ENCODE assay signal across 8 cellular contexts in genomic region chr16:66608241-66609138, GRCh38. TPM values are rescaled to one million over a fixed set of nuclear protein-coding genes. Genes with fewer than 3 reads are reported as not detected.
DNase-seq lines count a peak whose midpoint lies in the region; ATAC-seq, FAIRE-seq and TF ChIP-seq lines count a peak whose summit lies in the region.

No MANE protein-coding gene starts in this region.

- H3K4me3 Mint-ChIP-seq in CD8-positive, alpha-beta T cell, result no peak overlapping the region
- peak overlapping the region; percentile 27 for H3K4me3 Mint-ChIP-seq in astrocyte (ENCODE audit: unreplicated experiment)

- H4K20me1 ChIP-seq in astrocyte (ENCODE audit: insufficient read depth, low read length), result peaks cover 67% of the 10 kb centered on the region

- TF ChIP-seq CTCF in CD8-positive, alpha-beta T cell (IDR thresholded peaks at IDR 0.05), result peak; percentile 85
- TF ChIP-seq CTCF in astrocyte (IDR thresholded peaks at IDR 0.05; ENCODE audit: insufficient read depth, low read depth, low read length), result peak; percentile 94

- H3K4me1 ChIP-seq in CD8-positive, alpha-beta T cell (ENCODE audit: insufficient read depth, low read length), result peaks cover 24% of the 10 kb centered on the region
- peaks cover 31% of the 10 kb centered on the region for H3K4me1 ChIP-seq in astrocyte (ENCODE audit: insufficient read depth, low read length)

- intact Hi-C loops in CD8-positive, alpha-beta T cell (cut with DNase I, micrococcal nuclease), result loop anchor here in 1 of 2 experiments (5.0 kb wide), 3 partner anchors 131 to 259 kb away; partner anchors contain the start of gene DYNC1LI2

- H3K27ac Mint-ChIP-seq in CD8-positive, alpha-beta T cell, result peak overlapping the region; percentile 60
- H3K27ac Mint-ChIP-seq in astrocyte (ENCODE audit: unreplicated experiment), result no peak overlapping the region

- H3K4me2 ChIP-seq in astrocyte (ENCODE audit: low read length), result peak overlapping the region; percentile 59

- peaks cover 44% of the 10 kb centered on the region for H3K36me3 Mint-ChIP-seq in CD8-positive, alpha-beta T cell
- peaks cover 16% of the 10 kb centered on the region for H3K36me3 Mint-ChIP-seq in astrocyte (ENCODE audit: low read depth, unreplicated experiment)

- no peak for FAIRE-seq in astrocyte (lab: Jason Lieb, UNC)

- H3K4me3 ChIP-seq in CD8-positive, alpha-beta T cell (ENCODE audit: low read depth, low read length), result no peak overlapping the region
- H3K4me3 ChIP-seq in astrocyte (ENCODE audit: insufficient read depth, low read depth, low read length) (no peak overlapping the region), skeletal muscle cell (ENCODE audit: low read depth, low read length) (no peak overlapping the region)

- H3K9me3 Mint-ChIP-seq in CD8-positive, alpha-beta T cell, result no peaks in the 10 kb centered on the region
- H3K9me3 Mint-ChIP-seq in astrocyte (ENCODE audit: unreplicated experiment), result no peaks in the 10 kb centered on the region

- POLR2A ChIA-PET in CD8-positive, alpha-beta T cell (lab: Charles Lee), result interaction anchor here (0.6 to 1.8 kb wide), 5 partner anchors 30 to 130 kb away, joined by 3 to 4 read pairs (median 3); partner anchors contain the start of genes CKLF and CMTM2

- H3K79me2 ChIP-seq in astrocyte (ENCODE audit: insufficient read depth, low read length), result peaks cover 48% of the 10 kb centered on the region

- H3K9ac ChIP-seq in astrocyte (ENCODE audit: low read length), result peak overlapping the region; percentile 29

- H2AFZ ChIP-seq in astrocyte (ENCODE audit: low read depth, low read length), result no peak overlapping the region

- peak; percentile 66 to 88 (median 80) for DNase-seq in CD8-positive, alpha-beta T cell
- DNase-seq in NCI-H1105 (lab: John Stamatoyannopoulos, UW) (peak; percentile 43), T-helper 9 cell (peak; percentile 81), astrocyte (ENCODE audit: low read depth) (peak; percentile 85), hippocampal formation (lab: John Stamatoyannopoulos, UW) (peak; percentile 46 to 65), skeletal muscle cell (ENCODE audit: low read depth) (peak; percentile 45)

- H3K4me1 Mint-ChIP-seq in CD8-positive, alpha-beta T cell (ENCODE audit: low read depth), result peaks cover 35% of the 10 kb centered on the region
- H3K4me1 Mint-ChIP-seq in astrocyte (ENCODE audit: low read depth, unreplicated experiment), result peaks cover 12% of the 10 kb centered on the region

- peak; percentile 29 for ATAC-seq in CD8-positive, alpha-beta T cell
- ATAC-seq in GM21717 (IDR thresholded peaks at IDR 0.05; ENCODE audit: unreplicated experiment) (peak; percentile 54), GM19397 (IDR thresholded peaks at IDR 0.05; ENCODE audit: unreplicated experiment) (no peak)

- H3K27ac ChIP-seq in CD8-positive, alpha-beta T cell (ENCODE audit: low read depth, low read length), result no peak overlapping the region
- H3K27ac ChIP-seq in astrocyte (ENCODE audit: low read depth, low read length), result peak overlapping the region; percentile 17

- H3K27me3 ChIP-seq in CD8-positive, alpha-beta T cell (ENCODE audit: insufficient read depth, low read length), result no peaks in the 10 kb centered on the region
- H3K27me3 ChIP-seq in astrocyte (ENCODE audit: insufficient read depth, low read length), result no peaks in the 10 kb centered on the region

- CTCF ChIA-PET in CD8-positive, alpha-beta T cell (lab: Charles Lee), result interaction anchor here (0.6 to 4.0 kb wide), 38 partner anchors 8 to 275 kb away, joined by 3 to 25 read pairs (median 4); partner anchors contain the start of genes CKLF, CMTM2 and DYNC1LI2

- no peaks in the 10 kb centered on the region for H3K9me3 ChIP-seq in CD8-positive, alpha-beta T cell (ENCODE audit: low read length)
- no peaks in the 10 kb centered on the region for H3K9me3 ChIP-seq in astrocyte (ENCODE audit: insufficient read depth, low read depth, low read length)

- H3K36me3 ChIP-seq in CD8-positive, alpha-beta T cell (ENCODE audit: insufficient read depth, low read length), result peaks cover 36% of the 10 kb centered on the region
- peaks cover 25% of the 10 kb centered on the region for H3K36me3 ChIP-seq in astrocyte (ENCODE audit: insufficient read depth, low read length)

- no peaks in the 10 kb centered on the region for H3K27me3 Mint-ChIP-seq in CD8-positive, alpha-beta T cell (ENCODE audit: low read depth)
- no peaks in the 10 kb centered on the region for H3K27me3 Mint-ChIP-seq in astrocyte (ENCODE audit: low read depth, unreplicated experiment)

RNA-seq across cellular contexts. Expression of gene CMTM3, which starts 4.0 kb away (rescaled TPM):
- total RNA-seq in CD8-positive, alpha-beta T cell, result 10 to 100 TPM; 40.0 to 40.6 TPM
- 62.0 and 62.4 TPM in 2 replicates for total RNA-seq in astrocyte

RNA-seq across cellular contexts. Expression of gene CMTM2, which starts 29.2 kb away (rescaled TPM):
- not detected for total RNA-seq in CD8-positive, alpha-beta T cell
- total RNA-seq in astrocyte, result not detected in 2 replicates

RNA-seq across cellular contexts. Expression of gene CMTM1, which starts 42.3 kb away (rescaled TPM):
- under 1 TPM in 1 of 2 experiments, not detected in 1; 0.61 TPM for total RNA-seq in CD8-positive, alpha-beta T cell
- 2.7 and 6.4 TPM in 2 replicates for total RNA-seq in astrocyte

RNA-seq across cellular contexts. Expression of gene CKLF, which starts 56.1 kb away (rescaled TPM):
- total RNA-seq in CD8-positive, alpha-beta T cell, result 10 to 100 TPM in 1 of 2 experiments, 1 to 10 TPM in 1; 7.9 to 11.1 TPM
- total RNA-seq in astrocyte, result 24.5 and 27.9 TPM in 2 replicates

RNA-seq across cellular contexts. Expression of gene TK2, which starts 58.6 kb away (rescaled TPM):
- total RNA-seq in CD8-positive, alpha-beta T cell, result 1 to 10 TPM; 3.3 to 4.4 TPM
- total RNA-seq in astrocyte, result 12.4 and 16.5 TPM in 2 replicates
